ENCODE assay signal across 17 cellular contexts in genomic region chr11:118007040-118007439, GRCh38. TPM values are rescaled to one million over a fixed set of nuclear protein-coding genes. Genes with fewer than 3 reads are reported as not detected.
DNase-seq lines count a peak whose midpoint lies in the region; ATAC-seq and TF ChIP-seq lines count a peak whose summit lies in the region.
"Had no signal": no experiment of that assay in that cellular context is flagged by ENCODE, and none has a peak within 500 bp of the region (broad histone marks: within the 10 kb centered on the region; RNA-seq: fewer than 3 reads in every experiment).

No MANE protein-coding gene starts in this region.

- H3K4me1 ChIP-seq in HEK293 (ENCODE audit: control insufficient read depth, insufficient read depth, low read length): no peaks in the 10 kb centered on the region
- peaks cover 19 to 31% of the 10 kb centered on the region in 2 donors for H3K4me1 ChIP-seq in mucosa of rectum (ENCODE audit: control insufficient read depth in 2 of 2, insufficient read depth in 2 of 2, low read length in 2 of 2)

- H3K36me3 ChIP-seq in HEK293 (ENCODE audit: control insufficient read depth in 2 of 2, insufficient read depth in 1 of 2, low read length in 2 of 2) (no peaks in the 10 kb centered on the region), mucosa of rectum (ENCODE audit: control insufficient read depth in 2 of 2, insufficient read depth in 2 of 2, low read length in 2 of 2) (no peaks in the 10 kb centered on the region)

- H3K27me3 ChIP-seq in mucosa of rectum (ENCODE audit: control insufficient read depth in 2 of 2, insufficient read depth in 2 of 2, low read length in 2 of 2): no peaks in the 10 kb centered on the region

- no peak for ATAC-seq in activated CD8-positive, alpha-beta T cell treated with anti-CD3 and anti-CD28 coated beads for 36 hours
- no peak for ATAC-seq in GM21825 (IDR thresholded peaks at IDR 0.05; ENCODE audit: unreplicated experiment)
- ATAC-seq: HepG2 had no signal

- H3K4me3 ChIP-seq in HEK293 (ENCODE audit: low read depth, low read length) (no peak overlapping the region), mucosa of rectum (ENCODE audit: low read length in 2 of 2) (no peak overlapping the region)
- H3K4me3 ChIP-seq: GM23248 had no signal

- no peak overlapping the region for H3K27ac ChIP-seq in HEK293 (ENCODE audit: extremely low read depth, low read depth, low read length)
- peak overlapping the region; percentile 46 to 87 for H3K27ac ChIP-seq in mucosa of rectum (ENCODE audit: low read depth in 2 of 2, low read length in 2 of 2)
- H3K27ac ChIP-seq: epithelial cell of prostate, GM23248 had no signal

- H3K4me1 Mint-ChIP-seq in activated CD8-positive, alpha-beta T cell treated with anti-CD3 and anti-CD28 coated beads for 36 hours (ENCODE audit: low read depth): peaks cover 96% of the 10 kb centered on the region

- no peaks in the 10 kb centered on the region for H3K9me3 ChIP-seq in HEK293 (ENCODE audit: control insufficient read depth, insufficient read depth, low read depth, low read length)
- peaks cover 2 to 4% of the 10 kb centered on the region in 2 donors for H3K9me3 ChIP-seq in mucosa of rectum (ENCODE audit: control insufficient read depth in 2 of 2, low read length in 2 of 2)

- H3K4me3 Mint-ChIP-seq in activated CD8-positive, alpha-beta T cell treated with anti-CD3 and anti-CD28 coated beads for 36 hours: no peak overlapping the region

- TF ChIP-seq CTCF in HEK293 (tag by site-specific recombination; IDR thresholded peaks at IDR 0.05): no peak
- TF ChIP-seq CTCF in activated CD8-positive, alpha-beta T cell treated with anti-CD3 and anti-CD28 coated beads for 36 hours (IDR thresholded peaks at IDR 0.05): no peak

- CTCF ChIA-PET in HEK293 (lab: Yijun Ruan, JAX): interaction anchor here (0.6 to 0.9 kb wide), 2 partner anchors 11 to 60 kb away, joined by 3 to 4 read pairs; no protein-coding TSS in a partner anchor
- CTCF ChIA-PET in activated CD8-positive, alpha-beta T cell treated with anti-CD3 and anti-CD28 coated beads for 36 hours (lab: Charles Lee): interaction anchor here (0.6 to 1.8 kb wide), 6 partner anchors 9 to 60 kb away, joined by 3 to 6 read pairs (median 6); no protein-coding TSS in a partner anchor

- peaks cover 16% of the 10 kb centered on the region for H3K36me3 Mint-ChIP-seq in activated CD8-positive, alpha-beta T cell treated with anti-CD3 and anti-CD28 coated beads for 36 hours (ENCODE audit: low read depth)

- no peak overlapping the region for H3K9ac ChIP-seq in mucosa of rectum (ENCODE audit: low read depth in 1 of 2, low read length in 2 of 2)
- H3K9ac ChIP-seq: GM23248 had no signal

- peaks cover 12% of the 10 kb centered on the region for H3K9me3 Mint-ChIP-seq in activated CD8-positive, alpha-beta T cell treated with anti-CD3 and anti-CD28 coated beads for 36 hours

- POLR2A ChIA-PET in HEK293 (lab: Yijun Ruan, JAX): no interaction called here
- POLR2A ChIA-PET in activated CD8-positive, alpha-beta T cell treated with anti-CD3 and anti-CD28 coated beads for 36 hours (lab: Charles Lee): interaction anchor here (1.1 to 33.1 kb wide), 5 partner anchors 9 to 44 kb away, joined by 3 to 710 read pairs (median 4); partner anchors contain the start of gene IL10RA

- H3K27ac Mint-ChIP-seq in activated CD8-positive, alpha-beta T cell treated with anti-CD3 and anti-CD28 coated beads for 36 hours: peak overlapping the region; percentile 84

- intact Hi-C loops in activated CD8-positive, alpha-beta T cell treated with anti-CD3 and anti-CD28 coated beads for 36 hours (cut with micrococcal nuclease): no loop called here

- H3K27me3 Mint-ChIP-seq in activated CD8-positive, alpha-beta T cell treated with anti-CD3 and anti-CD28 coated beads for 36 hours: no peaks in the 10 kb centered on the region

- peak; percentile 43 for DNase-seq in CD1c-positive myeloid dendritic cell (ENCODE audit: extremely low spot score)
- no peak for DNase-seq in activated CD8-positive, alpha-beta T cell treated with anti-CD3 and anti-CD28 coated beads for 36 hours
- no peak for DNase-seq in NCI-H2107 treated with DMSO at 0.1 percent for 48 hours (lab: John Stamatoyannopoulos, UW; ENCODE audit: unreplicated experiment)
- DNase-seq in midbrain (lab: John Stamatoyannopoulos, UW): no peak
- no peak for DNase-seq in activated CD8-positive, alpha-beta memory T cell treated with anti-CD3 and anti-CD28 coated beads, Interleukin-2, amount 50 U/mL, for 48 hours
- DNase-seq: GM23248; hippocampal formation; NCI-H187; posterior cingulate gyrus; stimulated activated CD4-positive, alpha-beta T cell treated with anti-CD3 and anti-CD28 coated beads, Interleukin-1b, Interleukin-23, amount 100 ng/mL, for 48 hours; stimulated activated naive CD4-positive, alpha-beta T cell treated with Interleukin-2 at 50 U/mL for 16 hours had no signal

TF ChIP-seq in HEK293, 187 proteins besides CTCF, POLR2A, EP300 and RAD21:
- TF ChIP-seq ZNF121 (tag by site-specific recombination; IDR thresholded peaks at IDR 0.05) (no peak), ZFHX2 (tag by site-specific recombination; conservative IDR thresholded peaks at IDR 0.05) (0 out of 2 replicates have a peak, but pooled peaks have one; percentile 9)

RNA-seq across cellular contexts. Expression of gene IL10RA, which starts 20.8 kb away (rescaled TPM):
- total RNA-seq in activated CD8-positive, alpha-beta T cell treated with anti-CD3 and anti-CD28 coated beads for 36 hours: 10 to 100 TPM; 73.3 to 80.9 TPM
- total RNA-seq: GM23248, HepG2, lung microvascular endothelial cell had no signal
